In genomic region chr21:44555200-44555875, GRCh38 we compare ENCODE assay signal across 1 cellular context.
TF ChIP-seq lines count a peak whose summit lies in the region.

No MANE protein-coding gene starts in this region.

TF ChIP-seq in HepG2, 621 proteins besides CTCF, POLR2A, EP300 and RAD21:
- TF ChIP-seq TCF7 (IDR thresholded peaks at IDR 0.05; ENCODE audit: low read depth): no peak
- no peak for TF ChIP-seq GTF3A (CRISPR knock-in tag; conservative IDR thresholded peaks at IDR 0.05)
- no peak for TF ChIP-seq ZNF674 (CRISPR knock-in tag; IDR thresholded peaks at IDR 0.05; ENCODE audit: low read depth)
- TF ChIP-seq, protein P1, sequence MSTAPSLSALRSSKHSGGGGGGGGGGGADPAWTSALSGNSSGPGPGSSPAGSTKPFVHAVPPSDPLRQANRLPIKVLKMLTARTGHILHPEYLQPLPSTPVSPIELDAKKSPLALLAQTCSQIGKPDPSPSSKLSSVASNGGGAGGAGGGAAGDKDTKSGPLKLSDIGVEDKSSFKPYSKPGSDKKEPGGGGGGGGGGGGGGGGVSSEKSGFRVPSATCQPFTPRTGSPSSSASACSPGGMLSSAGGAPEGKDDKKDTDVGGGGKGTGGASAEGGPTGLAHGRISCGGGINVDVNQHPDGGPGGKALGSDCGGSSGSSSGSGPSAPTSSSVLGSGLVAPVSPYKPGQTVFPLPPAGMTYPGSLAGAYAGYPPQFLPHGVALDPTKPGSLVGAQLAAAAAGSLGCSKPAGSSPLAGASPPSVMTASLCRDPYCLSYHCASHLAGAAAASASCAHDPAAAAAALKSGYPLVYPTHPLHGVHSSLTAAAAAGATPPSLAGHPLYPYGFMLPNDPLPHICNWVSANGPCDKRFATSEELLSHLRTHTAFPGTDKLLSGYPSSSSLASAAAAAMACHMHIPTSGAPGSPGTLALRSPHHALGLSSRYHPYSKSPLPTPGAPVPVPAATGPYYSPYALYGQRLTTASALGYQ (CRISPR knock-in tag; IDR thresholded peaks at IDR 0.05): no peak
- TF ChIP-seq MIER3 (CRISPR knock-in tag; IDR thresholded peaks at IDR 0.05; ENCODE audit: borderline replicate concordance): no peak
- TF ChIP-seq ZNF788 (CRISPR knock-in tag; IDR thresholded peaks at IDR 0.05; ENCODE audit: borderline replicate concordance): no peak
- no peak for TF ChIP-seq MYC (CRISPR knock-in tag; IDR thresholded peaks at IDR 0.05; ENCODE audit: borderline replicate concordance)
- no peak for TF ChIP-seq ZNF572 (CRISPR knock-in tag; IDR thresholded peaks at IDR 0.05)
- no peak for TF ChIP-seq PHB2 (IDR thresholded peaks at IDR 0.05; ENCODE audit: partially characterized antibody)
- TF ChIP-seq ATF7 (IDR thresholded peaks at IDR 0.05): no peak
- no peak for TF ChIP-seq ATF7 (CRISPR knock-in tag; IDR thresholded peaks at IDR 0.05)
- no peak for TF ChIP-seq SNAPC5 (CRISPR knock-in tag; IDR thresholded peaks at IDR 0.05; ENCODE audit: borderline replicate concordance)
- no peak for TF ChIP-seq ZNF777 (CRISPR knock-in tag; IDR thresholded peaks at IDR 0.05)
- no peak for TF ChIP-seq SNAI1 (CRISPR knock-in tag; IDR thresholded peaks at IDR 0.05; ENCODE audit: borderline replicate concordance)
